Comparison of ENCODE assay signal across 14 cellular contexts in the genomic region with DNA sequence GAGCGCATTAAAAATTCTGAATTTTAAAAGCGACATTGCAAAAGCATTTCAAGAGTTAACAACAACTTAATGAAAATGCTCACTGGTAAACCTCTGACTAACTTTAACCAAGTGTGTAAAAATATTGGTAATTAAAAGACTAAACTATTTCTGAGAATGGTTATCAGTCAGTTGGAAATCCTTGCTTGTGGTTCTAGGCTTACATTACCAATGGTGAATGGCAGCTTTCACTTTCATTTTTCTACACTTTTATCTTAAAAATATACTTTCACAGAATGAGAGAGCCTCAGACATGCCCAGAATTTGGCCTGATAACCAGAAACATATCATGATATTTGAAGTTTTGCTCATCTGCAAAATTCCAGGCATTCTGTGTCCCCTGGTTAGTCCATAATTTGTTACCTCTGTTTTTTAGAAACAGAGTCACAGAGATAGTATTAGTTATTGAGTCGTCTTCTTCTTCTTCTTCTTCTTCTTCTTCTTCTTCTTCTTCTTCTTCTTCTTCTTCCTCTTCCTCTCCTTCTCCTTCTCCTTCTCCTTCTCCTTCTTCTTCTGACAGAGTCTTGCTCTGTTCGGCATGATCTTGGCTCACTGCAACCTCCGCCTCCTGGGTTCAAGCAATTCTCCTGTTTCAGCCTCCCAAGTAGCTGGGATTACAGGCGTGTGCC. TPM values are rescaled to one million over a fixed set of nuclear protein-coding genes. Genes with fewer than 3 reads are reported as not detected.
A peak's percentile ranks its signal among the peaks of the same experiment; 100 is the strongest.
DNase-seq lines count a peak whose midpoint lies in the region; ATAC-seq, FAIRE-seq and TF ChIP-seq lines count a peak whose summit lies in the region.
"Had no signal": no experiment of that assay in that cellular context is flagged by ENCODE, and none has a peak within 500 bp of the region (broad histone marks: within the 10 kb centered on the region; RNA-seq: fewer than 3 reads in every experiment).

No MANE protein-coding gene starts in this region.

- POLR2A ChIA-PET in activated CD4-positive, alpha-beta T cell treated with anti-CD3 and anti-CD28 coated beads for 36 hours (lab: Charles Lee): interaction anchor here (0.6 kb wide), 1 partner anchor 80 kb away, joined by 5 read pairs; no protein-coding TSS in a partner anchor
- POLR2A ChIA-PET in activated naive CD8-positive, alpha-beta T cell treated with anti-CD3 and anti-CD28 coated beads, Interleukin-2, amount 10 ng/mL, durations not matched to agents 7 days and 5 days (lab: Charles Lee): no interaction called here

- no peak for DNase-seq in activated CD4-positive, alpha-beta T cell treated with anti-CD3 and anti-CD28 coated beads for 36 hours
- DNase-seq in activated CD4-positive, alpha-beta T cell treated with anti-CD3 and anti-CD28 coated beads, Interleukin-2, amount 50 U/mL, for 4 hours: no peak
- DNase-seq in activated naive CD8-positive, alpha-beta T cell treated with anti-CD3 and anti-CD28 coated beads, Interleukin-2, amount 10 ng/mL, durations not matched to agents 7 days and 5 days: no peak
- DNase-seq in small intestine (peak; percentile 19), left lung (no peak), foreskin keratinocyte (no peak)
- DNase-seq: DMS79 treated with DMSO at 0.1 percent for 48 hours, NCI-H187, right lobe of liver, thyroid gland had no signal

- H3K36me3 Mint-ChIP-seq in activated CD4-positive, alpha-beta T cell treated with anti-CD3 and anti-CD28 coated beads for 36 hours (ENCODE audit: low read depth): no peaks in the 10 kb centered on the region
- no peaks in the 10 kb centered on the region for H3K36me3 Mint-ChIP-seq in activated naive CD8-positive, alpha-beta T cell treated with anti-CD3 and anti-CD28 coated beads, Interleukin-2, amount 10 ng/mL, durations not matched to agents 7 days and 5 days

- no peaks in the 10 kb centered on the region for H3K27me3 ChIP-seq in small intestine (ENCODE audit: control insufficient read depth in 2 of 2, insufficient read depth in 2 of 2, low read length in 2 of 2)
- no peaks in the 10 kb centered on the region for H3K27me3 ChIP-seq in left lung
- no peaks in the 10 kb centered on the region for H3K27me3 ChIP-seq in foreskin keratinocyte
- H3K27me3 ChIP-seq: right lobe of liver, thyroid gland had no signal

- H3K36me3 ChIP-seq in KOPT-K1 (ENCODE audit: insufficient read depth, low read length) (no peaks in the 10 kb centered on the region), small intestine (ENCODE audit: control insufficient read depth in 2 of 2, insufficient read depth in 2 of 2, low read length in 2 of 2) (no peaks in the 10 kb centered on the region), left lung (no peaks in the 10 kb centered on the region)
- H3K36me3 ChIP-seq: cardiac muscle cell, right lobe of liver, thyroid gland had no signal

- no peaks in the 10 kb centered on the region for H3K4me1 ChIP-seq in small intestine (ENCODE audit: control insufficient read depth in 2 of 2, insufficient read depth in 1 of 2, low read depth in 1 of 2, low read length in 1 of 2)
- peaks cover 0 to 40% of the 10 kb centered on the region in 2 donors for H3K4me1 ChIP-seq in left lung
- H3K4me1 ChIP-seq in foreskin keratinocyte: peaks cover 8% of the 10 kb centered on the region
- H3K4me1 ChIP-seq: thyroid gland had no signal

- H3K4me1 Mint-ChIP-seq in activated CD4-positive, alpha-beta T cell treated with anti-CD3 and anti-CD28 coated beads for 36 hours: peaks cover 37% of the 10 kb centered on the region
- H3K4me1 Mint-ChIP-seq in activated naive CD8-positive, alpha-beta T cell treated with anti-CD3 and anti-CD28 coated beads, Interleukin-2, amount 10 ng/mL, durations not matched to agents 7 days and 5 days: peaks cover 28% of the 10 kb centered on the region

- H3K27me3 Mint-ChIP-seq in activated CD4-positive, alpha-beta T cell treated with anti-CD3 and anti-CD28 coated beads for 36 hours: no peaks in the 10 kb centered on the region
- H3K27me3 Mint-ChIP-seq in activated naive CD8-positive, alpha-beta T cell treated with anti-CD3 and anti-CD28 coated beads, Interleukin-2, amount 10 ng/mL, durations not matched to agents 7 days and 5 days: peaks cover 2% of the 10 kb centered on the region

- no peak overlapping the region for H3K4me3 ChIP-seq in small intestine (ENCODE audit: low read depth in 1 of 2, low read length in 2 of 2)
- H3K4me3 ChIP-seq in left lung: no peak overlapping the region
- H3K4me3 ChIP-seq: A549, cardiac muscle cell, right lobe of liver, thyroid gland had no signal

- no peak for TF ChIP-seq CTCF in left lung (IDR thresholded peaks at IDR 0.05)
- no peak for TF ChIP-seq CTCF in foreskin keratinocyte (conservative IDR thresholded peaks at IDR 0.05)

- FAIRE-seq in small intestine (lab: Jason Lieb, UNC): no peak

- CTCF ChIA-PET in activated CD4-positive, alpha-beta T cell treated with anti-CD3 and anti-CD28 coated beads for 36 hours (lab: Charles Lee): interaction anchor here (0.6 to 1.3 kb wide), 4 partner anchors 9 to 1150 kb away, joined by 3 to 4 read pairs (median 3); no protein-coding TSS in a partner anchor

- peak; percentile 41 for ATAC-seq in activated CD4-positive, alpha-beta T cell treated with anti-CD3 and anti-CD28 coated beads for 36 hours
- ATAC-seq in activated naive CD8-positive, alpha-beta T cell treated with anti-CD3 and anti-CD28 coated beads, Interleukin-2, amount 10 ng/mL, durations not matched to agents 7 days and 5 days (ENCODE audit: low read depth): peak; percentile 62
- ATAC-seq in left lung: no peak
- no peak for ATAC-seq in foreskin keratinocyte
- no peak for ATAC-seq in HG03432 (IDR thresholded peaks at IDR 0.05; ENCODE audit: unreplicated experiment)
- ATAC-seq: A549 had no signal

- H3K27ac Mint-ChIP-seq in activated CD4-positive, alpha-beta T cell treated with anti-CD3 and anti-CD28 coated beads for 36 hours: peak overlapping the region; percentile 19
- H3K27ac Mint-ChIP-seq in activated naive CD8-positive, alpha-beta T cell treated with anti-CD3 and anti-CD28 coated beads, Interleukin-2, amount 10 ng/mL, durations not matched to agents 7 days and 5 days: peak overlapping the region; percentile 90

- H3K9me3 ChIP-seq in KOPT-K1 (ENCODE audit: insufficient read depth, low read length, poor library complexity, severe bottlenecking): no peaks in the 10 kb centered on the region
- no peaks in the 10 kb centered on the region for H3K9me3 ChIP-seq in small intestine (ENCODE audit: control insufficient read depth, low read depth)
- no peaks in the 10 kb centered on the region for H3K9me3 ChIP-seq in left lung
- H3K9me3 ChIP-seq: A549, right lobe of liver, thyroid gland had no signal

- H3K9me3 Mint-ChIP-seq in activated CD4-positive, alpha-beta T cell treated with anti-CD3 and anti-CD28 coated beads for 36 hours (ENCODE audit: low read depth): no peaks in the 10 kb centered on the region
- H3K9me3 Mint-ChIP-seq in activated naive CD8-positive, alpha-beta T cell treated with anti-CD3 and anti-CD28 coated beads, Interleukin-2, amount 10 ng/mL, durations not matched to agents 7 days and 5 days: no peaks in the 10 kb centered on the region

- no peak overlapping the region for H3K4me3 Mint-ChIP-seq in activated CD4-positive, alpha-beta T cell treated with anti-CD3 and anti-CD28 coated beads for 36 hours
- peak overlapping the region; percentile 72 for H3K4me3 Mint-ChIP-seq in activated naive CD8-positive, alpha-beta T cell treated with anti-CD3 and anti-CD28 coated beads, Interleukin-2, amount 10 ng/mL, durations not matched to agents 7 days and 5 days

- H3K27ac ChIP-seq in KOPT-K1 (ENCODE audit: low read depth, low read length, poor library complexity, severe bottlenecking) (peak overlapping the region; percentile 81), small intestine (ENCODE audit: low read depth in 1 of 2, low read length in 1 of 2) (no peak overlapping the region), left lung (peak overlapping the region in 1 of 2 donors; percentile 6), foreskin keratinocyte (no peak overlapping the region)
- H3K27ac ChIP-seq: A549, cardiac muscle cell, right lobe of liver, thyroid gland had no signal

- WGBS in small intestine, 3 donors: 67 to 85% (median 71%) methylated on average over 6 of the region's 6 CpGs

- intact Hi-C loops in activated CD4-positive, alpha-beta T cell treated with anti-CD3 and anti-CD28 coated beads for 36 hours (cut with DNase I, micrococcal nuclease): loop anchor here in 1 of 2 experiments (5.0 kb wide), 2 partner anchors 35 to 155 kb away; no protein-coding TSS in a partner anchor
- intact Hi-C loops in left lung (cut with DNase I): no loop called here

RNA-seq across cellular contexts. Expression of a gene that starts 5.5 kb away (rescaled TPM):
- 10 to 100 TPM; 27.0 to 36.0 TPM for total RNA-seq in activated CD4-positive, alpha-beta T cell treated with anti-CD3 and anti-CD28 coated beads for 36 hours
- 10 to 100 TPM; 38.2 to 46.9 TPM for total RNA-seq in activated naive CD8-positive, alpha-beta T cell treated with anti-CD3 and anti-CD28 coated beads, Interleukin-2, amount 10 ng/mL, durations not matched to agents 7 days and 5 days
- 10 to 100 TPM in 1 of 3 donors, 1 to 10 TPM in 2; 7.0 to 10.1 (median 7.6) TPM for polyA plus RNA-seq in small intestine
- 10 to 100 TPM; 34.1 to 38.9 TPM for total RNA-seq in left lung
- 17.6 and 17.8 TPM in 2 replicates for total RNA-seq in foreskin keratinocyte
- 7.2 and 8.1 TPM in 2 replicates for polyA plus RNA-seq in foreskin keratinocyte

RNA-seq across cellular contexts. Expression of a gene that starts 48.5 kb away (rescaled TPM):
- 10 to 100 TPM; 85.6 to 85.9 TPM for total RNA-seq in activated CD4-positive, alpha-beta T cell treated with anti-CD3 and anti-CD28 coated beads for 36 hours
- 100 to 1,000 TPM; 130 TPM for total RNA-seq in activated naive CD8-positive, alpha-beta T cell treated with anti-CD3 and anti-CD28 coated beads, Interleukin-2, amount 10 ng/mL, durations not matched to agents 7 days and 5 days
- polyA plus RNA-seq in small intestine: 10 to 100 TPM; 52.1 to 63.7 (median 57.0) TPM
- 10 to 100 TPM; 57.4 to 87.7 TPM for total RNA-seq in left lung
- total RNA-seq in foreskin keratinocyte: 67.3 and 83.6 TPM in 2 replicates
- polyA plus RNA-seq in foreskin keratinocyte: 33.6 and 37.7 TPM in 2 replicates

Comparison
In these comparisons a context has a peak if more than half of its experiments do, and no peak if none do; other contexts are left out.
1. ATAC-seq: peak in activated CD4-positive, alpha-beta T cell treated with anti-CD3 and anti-CD28 coated beads for 36 hours (single experiment) and activated naive CD8-positive, alpha-beta T cell treated with anti-CD3 and anti-CD28 coated beads, Interleukin-2, amount 10 ng/mL, durations not matched to agents 7 days and 5 days (single experiment); none in left lung (single experiment), foreskin keratinocyte (single experiment) and HG03432 (single experiment).